1 cellular context compared by ENCODE assay signal in the genomic region with DNA sequence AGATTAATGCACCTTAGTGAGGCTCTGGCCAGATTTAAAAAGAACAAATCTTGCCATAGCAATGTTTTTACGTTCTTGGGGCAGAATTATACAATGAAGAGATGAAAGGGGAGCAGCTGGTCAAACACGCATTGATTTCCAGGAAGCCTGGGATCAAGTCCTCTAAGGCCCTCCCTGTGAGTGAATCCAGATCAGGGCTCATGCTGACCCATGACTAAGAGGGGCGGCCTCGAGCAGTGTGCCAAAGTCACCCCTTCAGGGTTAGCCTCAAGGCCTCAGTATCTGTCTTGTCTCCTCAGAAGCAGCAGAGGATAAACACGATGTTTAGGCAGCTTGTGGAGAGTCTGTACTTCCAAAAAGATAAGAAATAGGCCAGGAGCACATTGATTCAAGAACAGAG.
TF ChIP-seq lines count a peak whose summit lies in the region.

No MANE protein-coding gene starts in this region.

TF ChIP-seq in SK-N-SH, 30 proteins besides CTCF, POLR2A, EP300 and RAD21 (continued from another document):
- TF ChIP-seq, protein P1, sequence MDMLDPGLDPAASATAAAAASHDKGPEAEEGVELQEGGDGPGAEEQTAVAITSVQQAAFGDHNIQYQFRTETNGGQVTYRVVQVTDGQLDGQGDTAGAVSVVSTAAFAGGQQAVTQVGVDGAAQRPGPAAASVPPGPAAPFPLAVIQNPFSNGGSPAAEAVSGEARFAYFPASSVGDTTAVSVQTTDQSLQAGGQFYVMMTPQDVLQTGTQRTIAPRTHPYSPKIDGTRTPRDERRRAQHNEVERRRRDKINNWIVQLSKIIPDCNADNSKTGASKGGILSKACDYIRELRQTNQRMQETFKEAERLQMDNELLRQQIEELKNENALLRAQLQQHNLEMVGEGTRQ (IDR thresholded peaks at IDR 0.05; ENCODE audit: borderline replicate concordance, low read depth, low read length), result no peak
- no peak for TF ChIP-seq GABPA (IDR thresholded peaks at IDR 0.05; ENCODE audit: low read depth)
- no peak for TF ChIP-seq POLR2AphosphoS5 (IDR thresholded peaks at IDR 0.05; ENCODE audit: low read depth, low read length)
- no peak for TF ChIP-seq CHD2 (IDR thresholded peaks at IDR 0.05; ENCODE audit: low read length, partially characterized antibody)
- no peak for TF ChIP-seq EZH2phosphoT487 (IDR thresholded peaks at IDR 0.05; ENCODE audit: borderline replicate concordance, low read depth)
